ENCODE assay signal across 1 cellular context in genomic region chr5:178231736-178232123, GRCh38.
A peak's percentile ranks its signal among the peaks of the same experiment; 100 is the strongest.
TF ChIP-seq lines count a peak whose summit lies in the region.

No MANE protein-coding gene starts in this region.

TF ChIP-seq in HepG2, 621 proteins besides CTCF, POLR2A, EP300 and RAD21:
- TF ChIP-seq MED1 (CRISPR knock-in tag; IDR thresholded peaks at IDR 0.05) (0 out of 2 replicates have a peak, but pooled peaks have one; percentile 22), MXD1 (CRISPR knock-in tag; IDR thresholded peaks at IDR 0.05) (peak; percentile 77; the same call in 1 of the 2 replicates), ZNF230 (CRISPR knock-in tag; IDR thresholded peaks at IDR 0.05) (0 out of 2 replicates have a peak, but pooled peaks have one; percentile 8), ZBTB43 (CRISPR knock-in tag; conservative IDR thresholded peaks at IDR 0.05) (0 out of 2 replicates have a peak, but pooled peaks have one; percentile 1), HNF1B (CRISPR knock-in tag; IDR thresholded peaks at IDR 0.05) (peak; percentile 57; the same call in 1 of the 2 replicates), ISL2 (CRISPR knock-in tag; IDR thresholded peaks at IDR 0.05) (0 out of 2 replicates have a peak, but pooled peaks have one; percentile 31), HOXA5 (CRISPR knock-in tag; IDR thresholded peaks at IDR 0.05) (0 out of 2 replicates have a peak, but pooled peaks have one; percentile 34), ZNF558 (CRISPR knock-in tag; IDR thresholded peaks at IDR 0.05; ENCODE audit: borderline replicate concordance) (0 out of 2 replicates have a peak, but pooled peaks have one; percentile 1), TCF12 (IDR thresholded peaks at IDR 0.05) (no peak), TCF12 (CRISPR knock-in tag; IDR thresholded peaks at IDR 0.05) (0 out of 2 replicates have a peak, but pooled peaks have one; percentile 6), PHF8 (CRISPR knock-in tag; IDR thresholded peaks at IDR 0.05) (peak; percentile 0; the same call in 1 of the 2 replicates), IRF2 (CRISPR knock-in tag; IDR thresholded peaks at IDR 0.05) (no peak), ZNF772 (CRISPR knock-in tag; IDR thresholded peaks at IDR 0.05) (no peak), AKAP8 (CRISPR knock-in tag; IDR thresholded peaks at IDR 0.05) (peak; percentile 40; the same call in 1 of the 2 replicates), NFIB (CRISPR knock-in tag; IDR thresholded peaks at IDR 0.05; ENCODE audit: borderline replicate concordance) (no peak), KAT7 (CRISPR knock-in tag; IDR thresholded peaks at IDR 0.05; ENCODE audit: borderline replicate concordance) (no peak), HOXD1 (CRISPR knock-in tag; IDR thresholded peaks at IDR 0.05) (0 out of 2 replicates have a peak, but pooled peaks have one; percentile 80), ZNF691 (CRISPR knock-in tag; IDR thresholded peaks at IDR 0.05; ENCODE audit: borderline replicate concordance, low read depth) (0 out of 2 replicates have a peak, but pooled peaks have one; percentile 10), MED13 (CRISPR knock-in tag; IDR thresholded peaks at IDR 0.05) (0 out of 2 replicates have a peak, but pooled peaks have one; percentile 11), TAF1 (CRISPR knock-in tag; IDR thresholded peaks at IDR 0.05) (peak; percentile 5), BRD4 (CRISPR knock-in tag; IDR thresholded peaks at IDR 0.05) (0 out of 2 replicates have a peak, but pooled peaks have one; percentile 19), HDAC1 (CRISPR knock-in tag; IDR thresholded peaks at IDR 0.05) (0 out of 2 replicates have a peak, but pooled peaks have one; percentile 25), HNRNPL (IDR thresholded peaks at IDR 0.05; ENCODE audit: low read depth, low read length) (peak; percentile 52; the same call in 1 of the 2 replicates), ZNF713 (CRISPR knock-in tag; IDR thresholded peaks at IDR 0.05) (no peak), RBM22 (optimal IDR thresholded peaks at IDR 0.05; ENCODE audit: low read length) (peak; percentile 55), KDM2A (CRISPR knock-in tag; IDR thresholded peaks at IDR 0.05; ENCODE audit: borderline replicate concordance, low read depth) (0 out of 2 replicates have a peak, but pooled peaks have one; percentile 9), ZFP36L2 (CRISPR knock-in tag; IDR thresholded peaks at IDR 0.05) (no peak), MEF2D (CRISPR knock-in tag; IDR thresholded peaks at IDR 0.05) (0 out of 2 replicates have a peak, but pooled peaks have one; percentile 47), ZNF75D (CRISPR knock-in tag; IDR thresholded peaks at IDR 0.05; ENCODE audit: borderline replicate concordance) (no peak), ZNF510 (CRISPR knock-in tag; IDR thresholded peaks at IDR 0.05; ENCODE audit: low read depth) (0 out of 2 replicates have a peak, but pooled peaks have one; percentile 16), ZBTB7A (CRISPR knock-in tag; IDR thresholded peaks at IDR 0.05) (0 out of 2 replicates have a peak, but pooled peaks have one; percentile 42), ZBTB3 (CRISPR knock-in tag; IDR thresholded peaks at IDR 0.05; ENCODE audit: borderline replicate concordance, low read depth) (no peak), MYC (CRISPR knock-in tag; IDR thresholded peaks at IDR 0.05; ENCODE audit: borderline replicate concordance) (peak; percentile 87; the same call in 1 of the 2 replicates), ZNF782 (CRISPR knock-in tag; IDR thresholded peaks at IDR 0.05; ENCODE audit: borderline replicate concordance) (peak; percentile 93; the same call in 1 of the 2 replicates), UBTF (CRISPR knock-in tag; IDR thresholded peaks at IDR 0.05) (peak; percentile 5), JUN (CRISPR knock-in tag; IDR thresholded peaks at IDR 0.05) (peak; percentile 13; the same call in 1 of the 2 replicates), CERS6 (CRISPR knock-in tag; IDR thresholded peaks at IDR 0.05) (0 out of 2 replicates have a peak, but pooled peaks have one; percentile 26), THAP8 (CRISPR knock-in tag; IDR thresholded peaks at IDR 0.05; ENCODE audit: borderline replicate concordance) (peak; percentile 18; the same call in 1 of the 2 replicates), SALL1 (CRISPR knock-in tag; IDR thresholded peaks at IDR 0.05) (peak; percentile 27; the same call in 1 of the 2 replicates), ZFP90 (CRISPR knock-in tag; IDR thresholded peaks at IDR 0.05; ENCODE audit: borderline replicate concordance) (0 out of 2 replicates have a peak, but pooled peaks have one; percentile 26), MTA1 (CRISPR knock-in tag; IDR thresholded peaks at IDR 0.05; ENCODE audit: borderline replicate concordance) (peak; percentile 55; the same call in 1 of the 2 replicates), MAF1 (CRISPR knock-in tag; IDR thresholded peaks at IDR 0.05; ENCODE audit: borderline replicate concordance) (0 out of 2 replicates have a peak, but pooled peaks have one; percentile 22), ZNF776 (CRISPR knock-in tag; IDR thresholded peaks at IDR 0.05) (0 out of 2 replicates have a peak, but pooled peaks have one; percentile 2), NR0B2 (CRISPR knock-in tag; IDR thresholded peaks at IDR 0.05) (no peak)
TF ChIP-seq in HepG2: peak in this region for 34.
